In the genomic region with DNA sequence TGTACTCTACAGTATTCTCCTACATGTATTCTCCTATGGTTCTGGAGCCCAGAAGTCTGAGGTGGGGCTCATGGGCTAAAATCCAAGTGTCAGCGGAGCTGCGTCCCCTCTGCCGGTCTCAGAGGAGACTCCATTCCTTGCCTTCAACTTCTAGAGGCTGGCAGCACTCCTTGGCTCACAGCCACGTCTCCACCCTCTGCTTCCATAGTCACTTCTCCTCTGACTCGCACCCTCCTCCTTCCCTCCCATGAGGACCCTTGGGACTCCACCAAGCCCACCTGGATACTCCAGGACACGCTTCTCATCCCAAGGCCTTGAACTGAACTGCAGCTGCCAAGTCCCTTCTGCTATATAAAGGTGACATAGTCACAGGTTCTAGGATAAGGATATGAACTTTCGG, we compare ENCODE assay signal across 22 cellular contexts.
"Had no signal": no experiment of that assay in that cellular context is flagged by ENCODE, and none has a peak within 500 bp of the region (broad histone marks: within the 10 kb centered on the region; RNA-seq: fewer than 3 reads in every experiment).

No MANE protein-coding gene starts in this region.

- H3K27ac ChIP-seq: left lung, lower lobe of right lung, right atrium auricular region, right lobe of liver, tibial nerve, uterus had no signal

- H3K4me3 ChIP-seq: left lung, lower lobe of right lung, right atrium auricular region, right lobe of liver, smooth muscle cell, tibial nerve, uterus had no signal

- H3K27me3 ChIP-seq: left lung, right atrium auricular region, right lobe of liver, tibial nerve, uterus had no signal

- H3K4me1 ChIP-seq: left lung, lower lobe of right lung, right lobe of liver, uterus had no signal

- ATAC-seq: left colon; left lung; naive thymus-derived CD8-positive, alpha-beta T cell; right lobe of liver; stimulated activated memory B cell treated with anti-CD40 and anti-IgM and Interleukin-4, amounts not matched to agents 10 μg/mL and 1 μg/mL and 100 μg/mL, for 72 hours; stimulated activated naive CD8-positive, alpha-beta T cell treated with anti-CD3 and anti-CD28 coated beads, Interleukin-15, amount 100 ng/mL, for 72 hours had no signal

- H3K9me3 ChIP-seq: left lung, lower lobe of right lung, right atrium auricular region, right lobe of liver, tibial nerve, uterus had no signal

- H3K4me2 ChIP-seq: smooth muscle cell had no signal

- DNase-seq: hypothalamus; immature natural killer cell; kidney; left colon; left lung; lower lobe of right lung; mammary epithelial cell; mesenchymal stem cell; naive thymus-derived CD8-positive, alpha-beta T cell; nucleus accumbens; right lobe of liver; stimulated activated CD4-positive, alpha-beta T cell treated with anti-CD3 and anti-CD28 coated beads, Interleukin-1b, Interleukin-23, amount 100 ng/mL, for 48 hours; stimulated activated CD4-positive, alpha-beta T cell treated with anti-CD3 and anti-CD28 coated beads, Interleukin-2, amount 100 ng/mL, for 48 hours; stimulated activated CD4-positive, alpha-beta T cell treated with anti-CD3 and anti-CD28 coated beads, Interleukin-4, amount 100 ng/mL, for 4 hours; stimulated activated CD8-positive, alpha-beta memory T cell treated with anti-CD3 and anti-CD28 coated beads, Interleukin-4, amount 100 ng/mL, for 48 hours; stimulated activated naive CD4-positive, alpha-beta T cell treated with Interleukin-2 at 50 U/mL for 16 hours; stimulated activated naive CD8-positive, alpha-beta T cell treated with anti-CD3 and anti-CD28 coated beads, Interleukin-15, amount 100 ng/mL, for 72 hours; uterus had no signal

- H3K36me3 ChIP-seq: left lung, right atrium auricular region, right lobe of liver, uterus had no signal
